Comparison of ENCODE assay signal across 35 cellular contexts in genomic region chrX:11371106-11371505, GRCh38.
"Had no signal": no experiment of that assay in that cellular context is flagged by ENCODE, and none has a peak within 500 bp of the region (broad histone marks: within the 10 kb centered on the region; RNA-seq: fewer than 3 reads in every experiment).

No MANE protein-coding gene starts in this region.

- H3K27me3 ChIP-seq: MG63 had no signal

- H3K9me3 ChIP-seq: MG63 had no signal

- H3K4me3 ChIP-seq: MG63 had no signal

- DNase-seq: Kasumi-1, MG63, MM.1S, MV-4-11, NCI-H1048, NCI-H1092, NCI-H1092 treated with DMSO at 0.1 percent for 48 hours, NCI-H1105, NCI-H1105 treated with DMSO at 0.1 percent for 48 hours, NCI-H1417, NCI-H1417 treated with DMSO at 0.1 percent for 48 hours, NCI-H1436, NCI-H1436 treated with DMSO at 0.1 percent for 48 hours, NCI-H146, NCI-H1694, NCI-H1694 treated with DMSO at 0.1 percent for 48 hours, NCI-H187, NCI-H187 treated with DMSO at 0.1 percent for 48 hours, NCI-H1930, NCI-H2029, NCI-H2029 treated with DMSO at 0.1 percent for 48 hours, NCI-H2081, NCI-H2081 treated with DMSO at 0.1 percent for 48 hours, NCI-H2107, NCI-H2171, NCI-H2171 treated with DMSO at 0.1 percent for 48 hours, NCI-H2227 treated with DMSO at 0.1 percent for 48 hours, NCI-H226, NCI-H345, NCI-H446, NCI-H446 treated with DMSO at 0.1 percent for 48 hours, NCI-H510A, NCI-H510A treated with DMSO at 0.1 percent for 48 hours, NCI-H524, NCI-H524 treated with DMSO at 0.1 percent for 48 hours had no signal

- H3K36me3 ChIP-seq: MG63 had no signal
